9 cellular contexts compared by ENCODE assay signal in genomic region chr5:123429993-123430392, GRCh38. TPM values are rescaled to one million over a fixed set of nuclear protein-coding genes. Genes with fewer than 3 reads are reported as not detected.
DNase-seq lines count a peak whose midpoint lies in the region; ATAC-seq, FAIRE-seq and TF ChIP-seq lines count a peak whose summit lies in the region.
"Had no signal": no experiment of that assay in that cellular context is flagged by ENCODE, and none has a peak within 500 bp of the region (broad histone marks: within the 10 kb centered on the region; RNA-seq: fewer than 3 reads in every experiment).

No MANE protein-coding gene starts in this region.

- H3K36me3 ChIP-seq in lower lobe of right lung: no peaks in the 10 kb centered on the region

- H3K4me3 Mint-ChIP-seq in osteocyte (ENCODE audit: unreplicated experiment): no peak overlapping the region
- no peak overlapping the region for H3K4me3 Mint-ChIP-seq in activated CD4-positive, alpha-beta T cell treated with anti-CD3 and anti-CD28 coated beads, Interleukin-2, amount 10 ng/mL, durations not matched to agents 7 days and 5 days
- H3K4me3 Mint-ChIP-seq: naive thymus-derived CD8-positive, alpha-beta T cell had no signal

- no peak overlapping the region for H3K4me3 ChIP-seq in lower lobe of right lung

- intact Hi-C loops in lower lobe of right lung (cut with DNase I): no loop called here

- H3K4me1 ChIP-seq in lower lobe of right lung: no peaks in the 10 kb centered on the region

- peak; percentile 62 to 85 for ATAC-seq in lower lobe of right lung
- ATAC-seq: naive thymus-derived CD8-positive, alpha-beta T cell had no signal

- H3K27ac ChIP-seq in lower lobe of right lung: no peak overlapping the region

- peaks cover 2% of the 10 kb centered on the region for H3K27me3 Mint-ChIP-seq in osteocyte (ENCODE audit: unreplicated experiment)
- no peaks in the 10 kb centered on the region for H3K27me3 Mint-ChIP-seq in activated CD4-positive, alpha-beta T cell treated with anti-CD3 and anti-CD28 coated beads, Interleukin-2, amount 10 ng/mL, durations not matched to agents 7 days and 5 days

- H3K27me3 ChIP-seq in lower lobe of right lung (ENCODE audit: low read depth): no peaks in the 10 kb centered on the region

- TF ChIP-seq CTCF in lower lobe of right lung (IDR thresholded peaks at IDR 0.05) (no peak), osteocyte (IDR thresholded peaks at IDR 0.05) (no peak)

- H3K27ac Mint-ChIP-seq in osteocyte (ENCODE audit: unreplicated experiment): no peak overlapping the region
- H3K27ac Mint-ChIP-seq in activated CD4-positive, alpha-beta T cell treated with anti-CD3 and anti-CD28 coated beads, Interleukin-2, amount 10 ng/mL, durations not matched to agents 7 days and 5 days: no peak overlapping the region
- H3K27ac Mint-ChIP-seq: naive thymus-derived CD8-positive, alpha-beta T cell had no signal

- POLR2A ChIA-PET in activated CD4-positive, alpha-beta T cell treated with anti-CD3 and anti-CD28 coated beads, Interleukin-2, amount 10 ng/mL, durations not matched to agents 7 days and 5 days (lab: Charles Lee): no interaction called here

- CTCF ChIA-PET in activated CD4-positive, alpha-beta T cell treated with anti-CD3 and anti-CD28 coated beads, Interleukin-2, amount 10 ng/mL, durations not matched to agents 7 days and 5 days (lab: Charles Lee): interaction anchor here (1.4 to 1.7 kb wide), 2 partner anchors 11 to 23 kb away, joined by 3 to 4 read pairs; no protein-coding TSS in a partner anchor

- no peak for FAIRE-seq in HTR-8/SVneo (lab: Jason Lieb, UNC)

- peaks cover 7% of the 10 kb centered on the region for H3K4me1 Mint-ChIP-seq in osteocyte (ENCODE audit: unreplicated experiment)
- H3K4me1 Mint-ChIP-seq in activated CD4-positive, alpha-beta T cell treated with anti-CD3 and anti-CD28 coated beads, Interleukin-2, amount 10 ng/mL, durations not matched to agents 7 days and 5 days: peaks cover 2% of the 10 kb centered on the region

- DNase-seq in CD1c-positive myeloid dendritic cell (ENCODE audit: extremely low spot score) (peak; percentile 85), HTR-8/SVneo (ENCODE audit: insufficient read length, low spot score) (peak; percentile 10), amniotic epithelial cell (ENCODE audit: low read depth) (peak; percentile 96), lower lobe of right lung (no peak), osteocyte (ENCODE audit: extremely low spot score, unreplicated experiment) (no peak), mesenteric fat pad (ENCODE audit: low spot score) (no peak), NCI-H1436 (lab: John Stamatoyannopoulos, UW) (no peak)
- DNase-seq in activated CD4-positive, alpha-beta T cell treated with anti-CD3 and anti-CD28 coated beads, Interleukin-2, amount 10 ng/mL, durations not matched to agents 7 days and 5 days: no peak
- DNase-seq: naive thymus-derived CD8-positive, alpha-beta T cell had no signal

- no peaks in the 10 kb centered on the region for H3K9me3 Mint-ChIP-seq in osteocyte (ENCODE audit: unreplicated experiment)
- no peaks in the 10 kb centered on the region for H3K9me3 Mint-ChIP-seq in activated CD4-positive, alpha-beta T cell treated with anti-CD3 and anti-CD28 coated beads, Interleukin-2, amount 10 ng/mL, durations not matched to agents 7 days and 5 days
- H3K9me3 Mint-ChIP-seq: naive thymus-derived CD8-positive, alpha-beta T cell had no signal

- no peaks in the 10 kb centered on the region for H3K9me3 ChIP-seq in lower lobe of right lung

- H3K36me3 Mint-ChIP-seq in osteocyte (ENCODE audit: unreplicated experiment): no peaks in the 10 kb centered on the region
- no peaks in the 10 kb centered on the region for H3K36me3 Mint-ChIP-seq in activated CD4-positive, alpha-beta T cell treated with anti-CD3 and anti-CD28 coated beads, Interleukin-2, amount 10 ng/mL, durations not matched to agents 7 days and 5 days (ENCODE audit: low read depth)
- H3K36me3 Mint-ChIP-seq: naive thymus-derived CD8-positive, alpha-beta T cell had no signal

RNA-seq across cellular contexts. Expression of gene CEP120, which starts 6.8 kb away (rescaled TPM):
- total RNA-seq in lower lobe of right lung (22.3 TPM), osteocyte (18.7 and 20.8 TPM in 2 replicates), mesenteric fat pad (13.4 TPM)
- total RNA-seq in activated CD4-positive, alpha-beta T cell treated with anti-CD3 and anti-CD28 coated beads, Interleukin-2, amount 10 ng/mL, durations not matched to agents 7 days and 5 days: 10 to 100 TPM; 31.4 to 31.7 TPM

Comparison
In these comparisons a context has a peak if more than half of its experiments do, and no peak if none do; other contexts are left out.
1. DNase-seq: peak in CD1c-positive myeloid dendritic cell (single experiment), HTR-8/SVneo (single experiment) and amniotic epithelial cell (single experiment); none in lower lobe of right lung (single experiment), osteocyte (single experiment), mesenteric fat pad (single experiment), activated CD4-positive, alpha-beta T cell treated with anti-CD3 and anti-CD28 coated beads, Interleukin-2, amount 10 ng/mL, durations not matched to agents 7 days and 5 days (single experiment) and NCI-H1436 (single experiment).